In the genomic region with DNA sequence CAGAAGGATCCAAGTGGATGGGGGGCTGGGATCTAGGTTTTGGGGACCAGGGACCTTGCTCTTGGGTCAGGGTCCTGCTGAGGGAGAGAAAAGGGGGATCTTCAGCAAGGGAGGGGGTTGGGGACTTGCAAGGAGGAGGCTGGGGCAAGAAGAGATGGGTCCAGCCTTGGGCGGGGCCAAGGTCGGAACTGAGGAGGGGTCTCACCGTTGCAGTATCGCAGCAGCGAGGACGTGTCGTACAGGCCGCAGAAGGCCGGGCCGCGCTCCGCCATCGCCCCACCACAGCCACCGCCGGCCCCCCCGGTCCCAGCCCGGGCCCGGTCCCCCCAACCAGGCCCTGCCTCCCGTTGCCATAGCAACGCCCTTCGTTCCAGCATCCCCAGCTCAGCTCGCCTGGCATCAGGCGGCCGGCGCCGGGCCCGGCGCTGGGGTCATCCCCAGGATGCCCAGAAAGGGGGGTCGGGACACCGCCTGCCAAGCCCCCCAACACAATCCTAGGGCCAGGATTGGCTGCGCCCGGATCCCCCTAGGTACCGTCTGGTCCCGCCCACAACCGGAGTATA, we compare ENCODE assay signal across 8 cellular contexts. TPM values are rescaled to one million over a fixed set of nuclear protein-coding genes. Genes with fewer than 3 reads are reported as not detected.
DNase-seq lines count a peak whose midpoint lies in the region; ATAC-seq and TF ChIP-seq lines count a peak whose summit lies in the region.

No MANE protein-coding gene starts in this region.

- no peak for TF ChIP-seq CTCF in ascending aorta (IDR thresholded peaks at IDR 0.05)
- no peak for TF ChIP-seq CTCF in lower lobe of right lung (IDR thresholded peaks at IDR 0.05)
- no peak for TF ChIP-seq CTCF in upper lobe of right lung (IDR thresholded peaks at IDR 0.05)

- DNase-seq in stimulated activated CD4-positive, alpha-beta T cell treated with anti-CD3 and anti-CD28 coated beads, Interleukin-1b, Interleukin-23, amount 100 ng/mL, for 48 hours: peak; percentile 22
- no peak for DNase-seq in stimulated activated CD4-positive, alpha-beta T cell treated with anti-CD3 and anti-CD28 coated beads, Interleukin-12 subunit alpha, Interleukin-12 subunit beta, amount 100 ng/mL, for 4 hours
- DNase-seq in ascending aorta (ENCODE audit: low spot score in 2 of 2): no peak
- DNase-seq in lower lobe of right lung: no peak
- peak; percentile 65 for DNase-seq in upper lobe of right lung
- DNase-seq in NCI-H2029 (lab: John Stamatoyannopoulos, UW): no peak

- no peak overlapping the region for H3K27ac ChIP-seq in ascending aorta
- no peak overlapping the region for H3K27ac ChIP-seq in lower lobe of right lung
- no peak overlapping the region for H3K27ac ChIP-seq in upper lobe of right lung

- ATAC-seq in lower lobe of right lung: no peak
- no peak for ATAC-seq in upper lobe of right lung
- ATAC-seq in GM19324 (IDR thresholded peaks at IDR 0.05; ENCODE audit: low FRiP score, unreplicated experiment): no peak
- ATAC-seq in GM19351 (IDR thresholded peaks at IDR 0.05; ENCODE audit: unreplicated experiment): no peak

- H3K9me3 ChIP-seq in ascending aorta: no peaks in the 10 kb centered on the region
- no peaks in the 10 kb centered on the region for H3K9me3 ChIP-seq in lower lobe of right lung
- H3K9me3 ChIP-seq in upper lobe of right lung: no peaks in the 10 kb centered on the region

- intact Hi-C loops in ascending aorta (cut with DNase I) (no loop called here), lower lobe of right lung (cut with DNase I) (no loop called here), upper lobe of right lung (cut with DNase I) (loop anchor here (10.0 kb wide), 1 partner anchor 120 kb away; no protein-coding TSS in a partner anchor)

- H3K4me3 ChIP-seq in ascending aorta (peak overlapping the region; percentile 32 to 52), lower lobe of right lung (peak overlapping the region; percentile 54), upper lobe of right lung (peak overlapping the region; percentile 40)

- H3K27me3 ChIP-seq in ascending aorta (no peaks in the 10 kb centered on the region), lower lobe of right lung (ENCODE audit: low read depth) (peaks cover 24% of the 10 kb centered on the region), upper lobe of right lung (no peaks in the 10 kb centered on the region)

- H3K36me3 ChIP-seq in ascending aorta (no peaks in the 10 kb centered on the region), lower lobe of right lung (no peaks in the 10 kb centered on the region), upper lobe of right lung (no peaks in the 10 kb centered on the region)

- H3K4me1 ChIP-seq in ascending aorta (peaks cover 6 to 12% of the 10 kb centered on the region in 2 donors), lower lobe of right lung (peaks cover 42% of the 10 kb centered on the region), upper lobe of right lung (peaks cover 42% of the 10 kb centered on the region)

RNA-seq across cellular contexts. Expression of a gene that starts 6.0 kb away (rescaled TPM):
- total RNA-seq in ascending aorta (129 TPM), lower lobe of right lung (51.4 TPM), upper lobe of right lung (54.4 TPM)

RNA-seq across cellular contexts. Expression of a gene that starts 22.9 kb away (rescaled TPM):
- total RNA-seq in ascending aorta (not detected), lower lobe of right lung (7.5 TPM), upper lobe of right lung (4.8 TPM)

RNA-seq across cellular contexts. Expression of a gene that starts 43.1 kb away (rescaled TPM):
- total RNA-seq in ascending aorta: 14.0 TPM
- 10.5 TPM for total RNA-seq in lower lobe of right lung
- 18.5 TPM for total RNA-seq in upper lobe of right lung

RNA-seq across cellular contexts. Expression of a gene that starts 46.6 kb away (rescaled TPM):
- total RNA-seq in ascending aorta (71.1 TPM), lower lobe of right lung (229 TPM), upper lobe of right lung (188 TPM)

RNA-seq across cellular contexts. Expression of a gene that starts 47.3 kb away (rescaled TPM):
- total RNA-seq in ascending aorta: 7.2 TPM
- total RNA-seq in lower lobe of right lung: 5.0 TPM
- total RNA-seq in upper lobe of right lung: 7.0 TPM

Comparison
In these comparisons a context has a peak if more than half of its experiments do, and no peak if none do; other contexts are left out.
1. DNase-seq: peak in stimulated activated CD4-positive, alpha-beta T cell treated with anti-CD3 and anti-CD28 coated beads, Interleukin-1b, Interleukin-23, amount 100 ng/mL, for 48 hours (single experiment) and upper lobe of right lung (single experiment); none in stimulated activated CD4-positive, alpha-beta T cell treated with anti-CD3 and anti-CD28 coated beads, Interleukin-12 subunit alpha, Interleukin-12 subunit beta, amount 100 ng/mL, for 4 hours (single experiment), ascending aorta (0 of 2), lower lobe of right lung (single experiment) and NCI-H2029 (single experiment).
2. Peak in every context shown above with its lines, with median percentiles within 50 percentile points of each other: H3K4me3 ChIP-seq.